15 cellular contexts compared by ENCODE assay signal in genomic region chr5:150256416-150257064, GRCh38. TPM values are rescaled to one million over a fixed set of nuclear protein-coding genes. Genes with fewer than 3 reads are reported as not detected.
DNase-seq lines count a peak whose midpoint lies in the region; ATAC-seq and TF ChIP-seq lines count a peak whose summit lies in the region.
"Had no signal": no experiment of that assay in that cellular context is flagged by ENCODE, and none has a peak within 500 bp of the region (broad histone marks: within the 10 kb centered on the region; RNA-seq: fewer than 3 reads in every experiment).

No MANE protein-coding gene starts in this region.

- TF ChIP-seq CTCF in HCT116 (IDR thresholded peaks at IDR 0.05 in 2 of 3, conservative IDR thresholded peaks at IDR 0.05 in 1 of 3; ENCODE audit: borderline replicate concordance in 1 of 3, insufficient read depth in 1 of 3, low read depth in 2 of 3, low read length in 2 of 3): peak; percentile 28 to 46 (median 33); a peak in 4 of 6 replicates
- peak in 1 of 2 experiments; percentile 44 for TF ChIP-seq CTCF in brain (conservative IDR thresholded peaks at IDR 0.05)
- TF ChIP-seq CTCF in upper lobe of left lung (IDR thresholded peaks at IDR 0.05): no peak
- TF ChIP-seq CTCF in gastroesophageal sphincter (IDR thresholded peaks at IDR 0.05): no peak

- H3K9me2 ChIP-seq in HCT116 (ENCODE audit: insufficient read depth): no peaks in the 10 kb centered on the region
- no peaks in the 10 kb centered on the region for H3K9me2 ChIP-seq in Karpas-422 (replicated peaks; ENCODE audit: insufficient read depth, low read length)

- H3K4me1 ChIP-seq in HCT116 (ENCODE audit: control insufficient read depth in 1 of 2, insufficient read depth in 2 of 2, low read length in 2 of 2) (peaks cover 0 to 4% of the 10 kb centered on the region in 2 experiments; a peak in 1 of 4 replicates), Karpas-422 (ENCODE audit: low read length) (peaks cover 4% of the 10 kb centered on the region; the same call in 1 of the 2 replicates), upper lobe of left lung (no peaks in the 10 kb centered on the region), gastroesophageal sphincter (peaks cover 0 to 9% (median 0%) of the 10 kb centered on the region in 3 donors)
- H3K4me1 ChIP-seq: uterus had no signal

- H3K4me1 Mint-ChIP-seq in brain: peaks cover 37% of the 10 kb centered on the region
- H3K4me1 Mint-ChIP-seq: immature natural killer cell had no signal

- CTCF ChIA-PET in HCT116 (lab: Charles Lee): no interaction called here

- DNase-seq in 8988T (peak; percentile 52), HCT116 (ENCODE audit: low read depth, low spot score) (no peak), left kidney (ENCODE audit: low read depth, low spot score) (peak; percentile 63), Karpas-422 (no peak), upper lobe of left lung (no peak)
- DNase-seq: activated CD4-positive, CD25-positive, alpha-beta regulatory T cell; activated naive CD8-positive, alpha-beta T cell treated with anti-CD3 and anti-CD28 coated beads, Interleukin-2, amount 10 ng/mL, durations not matched to agents 7 days and 5 days; DMS79 treated with DMSO at 0.1 percent for 48 hours; immature natural killer cell; NCI-H187 treated with DMSO at 0.1 percent for 48 hours; stimulated activated CD4-positive, alpha-beta T cell treated with anti-CD3 and anti-CD28 coated beads, Interleukin-2, amount 100 ng/mL, for 48 hours; uterus had no signal

- POLR2A ChIA-PET in HCT116 (lab: Charles Lee): no interaction called here

- H4K20me1 ChIP-seq in HCT116 (ENCODE audit: insufficient read depth) (no peaks in the 10 kb centered on the region), Karpas-422 (ENCODE audit: insufficient read depth, low read depth, low read length) (no peaks in the 10 kb centered on the region)

- TF ChIP-seq EP300 in upper lobe of left lung (IDR thresholded peaks at IDR 0.05): no peak
- TF ChIP-seq EP300 in gastroesophageal sphincter (IDR thresholded peaks at IDR 0.05): no peak

- H3K27me3 ChIP-seq in HCT116 (ENCODE audit: insufficient read depth, low read length): no peaks in the 10 kb centered on the region
- no peaks in the 10 kb centered on the region for H3K27me3 ChIP-seq in Karpas-422 (ENCODE audit: low read length)
- no peaks in the 10 kb centered on the region for H3K27me3 ChIP-seq in upper lobe of left lung
- H3K27me3 ChIP-seq in gastroesophageal sphincter: no peaks in the 10 kb centered on the region
- H3K27me3 ChIP-seq: uterus had no signal

- ATAC-seq in HCT116 (peak; percentile 70), HG03439 (IDR thresholded peaks at IDR 0.05; ENCODE audit: unreplicated experiment) (no peak), upper lobe of left lung (ENCODE audit: low FRiP score in 2 of 2) (no peak), gastroesophageal sphincter (no peak)

- TF ChIP-seq RAD21 in HCT116 (IDR thresholded peaks at IDR 0.05; ENCODE audit: low read depth): peak; percentile 40; the same call in 1 of the 2 replicates

- H3K9me3 ChIP-seq in HCT116 (ENCODE audit: control insufficient read depth in 1 of 2, insufficient read depth in 1 of 2, low read depth in 1 of 2, low read length in 2 of 2): no peaks in the 10 kb centered on the region
- H3K9me3 ChIP-seq in Karpas-422 (ENCODE audit: low read length): no peaks in the 10 kb centered on the region
- no peaks in the 10 kb centered on the region for H3K9me3 ChIP-seq in upper lobe of left lung
- no peaks in the 10 kb centered on the region for H3K9me3 ChIP-seq in gastroesophageal sphincter
- H3K9me3 ChIP-seq: uterus had no signal

- TF ChIP-seq POLR2A in HCT116 (IDR thresholded peaks at IDR 0.05; ENCODE audit: borderline replicate concordance, extremely low read depth, insufficient read depth, insufficient read length) (no peak), upper lobe of left lung (IDR thresholded peaks at IDR 0.05) (no peak), gastroesophageal sphincter (IDR thresholded peaks at IDR 0.05) (no peak)

- no TSS peak for BruUV-seq in HCT116 (replicated peaks; lab: Mats Ljungman, UMichigan)

- no peak overlapping the region for H3K4me3 ChIP-seq in HCT116 (replicated peaks in 1 of 2; ENCODE audit: low read depth in 1 of 2, low read length in 2 of 2)
- no peak overlapping the region for H3K4me3 ChIP-seq in Karpas-422 (ENCODE audit: low read length)
- no peak overlapping the region for H3K4me3 ChIP-seq in upper lobe of left lung
- no peak overlapping the region for H3K4me3 ChIP-seq in gastroesophageal sphincter
- H3K4me3 ChIP-seq: uterus had no signal

- RAD21 ChIA-PET in HCT116 (lab: Charles Lee; ENCODE audit: low non-redundant PET in 1 of 2, low total read pairs in 2 of 2, uncharacterized antibody in 2 of 2, unreplicated experiment in 2 of 2): no interaction called here

- peak overlapping the region in 3 of 5 experiments; percentile 77 to 88 (median 82) for H3K27ac Mint-ChIP-seq in brain
- H3K27ac Mint-ChIP-seq: activated naive CD8-positive, alpha-beta T cell treated with anti-CD3 and anti-CD28 coated beads, Interleukin-2, amount 10 ng/mL, durations not matched to agents 7 days and 5 days; immature natural killer cell had no signal

- no peaks in the 10 kb centered on the region for H3K9me3 Mint-ChIP-seq in brain
- H3K9me3 Mint-ChIP-seq: activated naive CD8-positive, alpha-beta T cell treated with anti-CD3 and anti-CD28 coated beads, Interleukin-2, amount 10 ng/mL, durations not matched to agents 7 days and 5 days; immature natural killer cell had no signal

- no peak overlapping the region for H3K9ac ChIP-seq in HCT116 (ENCODE audit: low read length)
- no peak overlapping the region for H3K9ac ChIP-seq in Karpas-422 (ENCODE audit: low read length)

- H3K36me3 ChIP-seq in HCT116 (ENCODE audit: control insufficient read depth in 1 of 2, insufficient read depth in 2 of 2, low read length in 2 of 2): no peaks in the 10 kb centered on the region
- H3K36me3 ChIP-seq in Karpas-422 (ENCODE audit: insufficient read depth, low read length): no peaks in the 10 kb centered on the region
- no peaks in the 10 kb centered on the region for H3K36me3 ChIP-seq in upper lobe of left lung
- H3K36me3 ChIP-seq in gastroesophageal sphincter: no peaks in the 10 kb centered on the region
- H3K36me3 ChIP-seq: uterus had no signal

- H3K27ac ChIP-seq in HCT116 (ENCODE audit: low read depth, low read length) (no peak overlapping the region), Karpas-422 (ENCODE audit: low read length) (no peak overlapping the region), upper lobe of left lung (no peak overlapping the region), gastroesophageal sphincter (no peak overlapping the region)
- H3K27ac ChIP-seq: uterus had no signal

- peak overlapping the region in 1 of 5 experiments; percentile 59 for H3K4me3 Mint-ChIP-seq in brain
- H3K4me3 Mint-ChIP-seq: activated naive CD8-positive, alpha-beta T cell treated with anti-CD3 and anti-CD28 coated beads, Interleukin-2, amount 10 ng/mL, durations not matched to agents 7 days and 5 days; immature natural killer cell had no signal

- no peaks in the 10 kb centered on the region for H3K27me3 Mint-ChIP-seq in brain
- H3K27me3 Mint-ChIP-seq: activated naive CD8-positive, alpha-beta T cell treated with anti-CD3 and anti-CD28 coated beads, Interleukin-2, amount 10 ng/mL, durations not matched to agents 7 days and 5 days had no signal

- H3K4me2 ChIP-seq in HCT116 (ENCODE audit: low read length) (no peak overlapping the region), Karpas-422 (ENCODE audit: low read depth, low read length, poor library complexity, severe bottlenecking) (no peak overlapping the region)

- H3K79me2 ChIP-seq in HCT116 (ENCODE audit: insufficient read depth, low read length) (no peaks in the 10 kb centered on the region), Karpas-422 (ENCODE audit: low read length) (no peaks in the 10 kb centered on the region)

- no peaks in the 10 kb centered on the region for H3K36me3 Mint-ChIP-seq in brain
- H3K36me3 Mint-ChIP-seq: activated naive CD8-positive, alpha-beta T cell treated with anti-CD3 and anti-CD28 coated beads, Interleukin-2, amount 10 ng/mL, durations not matched to agents 7 days and 5 days; immature natural killer cell had no signal

- intact Hi-C loops in HCT116 (cut with micrococcal nuclease): no loop called here

- no peak overlapping the region for H2AFZ ChIP-seq in HCT116 (ENCODE audit: low read depth, low read length, poor library complexity, severe bottlenecking)
- H2AFZ ChIP-seq in Karpas-422 (ENCODE audit: low read length): no peak overlapping the region

- WGBS in upper lobe of left lung, 2 donors: 85 to 86% methylated on average over 6 to 12 of the region's 12 CpGs
- 79 to 88% methylated on average over 1 to 5 of the region's 12 CpGs for WGBS in gastroesophageal sphincter (ENCODE audit: low coverage in 1 of 2), 2 donors

TF ChIP-seq in HCT116, 20 proteins besides CTCF, POLR2A, EP300 and RAD21:
- TF ChIP-seq ZFX (IDR thresholded peaks at IDR 0.05) (no peak), EZH2 (IDR thresholded peaks at IDR 0.05) (no peak), CEBPB (IDR thresholded peaks at IDR 0.05; ENCODE audit: low read depth) (no peak), EGR1 (IDR thresholded peaks at IDR 0.05; ENCODE audit: low read depth) (no peak), CBX3 (IDR thresholded peaks at IDR 0.05; ENCODE audit: low read depth) (no peak), ATF3 (IDR thresholded peaks at IDR 0.05) (no peak)

RNA-seq across cellular contexts. Expression of gene CAMK2A, which starts 33.0 kb away (rescaled TPM):
- total RNA-seq in HCT116 (2021; ENCODE audit: unreplicated experiment): not detected
- polyA plus RNA-seq in HCT116 (2012): not detected in 2 replicates
- polyA plus RNA-seq in brain (ENCODE audit: insufficient read depth, low read depth, low replicate concordance): 116 TPM
- not detected in 2 replicates for total RNA-seq in Karpas-422 (2014; rRNA removed; shearing (Covaris generic); ENCODE audit: low replicate concordance)
- total RNA-seq in upper lobe of left lung: 1 to 10 TPM in 4 of 6 donors, under 1 TPM in 1, not detected in 1; 0.29 to 2.4 (median 1.8) TPM
- 1 to 10 TPM; 1.4 to 6.9 (median 3.6) TPM for total RNA-seq in gastroesophageal sphincter
- total RNA-seq: activated naive CD8-positive, alpha-beta T cell treated with anti-CD3 and anti-CD28 coated beads, Interleukin-2, amount 10 ng/mL, durations not matched to agents 7 days and 5 days had no signal
- polyA plus RNA-seq: immature natural killer cell had no signal

RNA-seq across cellular contexts. Expression of gene ARSI, which starts 46.2 kb away (rescaled TPM):
- total RNA-seq in HCT116 (2021; ENCODE audit: unreplicated experiment): 0.07 TPM
- polyA plus RNA-seq in HCT116 (2012): 0.04 and 0.05 TPM in 2 replicates
- polyA plus RNA-seq in brain (ENCODE audit: insufficient read depth, low read depth, low replicate concordance): 1.2 TPM
- not detected in 2 replicates for total RNA-seq in Karpas-422 (2014; rRNA removed; shearing (Covaris generic); ENCODE audit: low replicate concordance)
- 1 to 10 TPM in 5 of 6 donors, under 1 TPM in 1; 0.78 to 6.3 (median 2.8) TPM for total RNA-seq in upper lobe of left lung
- total RNA-seq in gastroesophageal sphincter: 10 to 100 TPM in 1 of 4 donors, 1 to 10 TPM in 3; 3.1 to 11.6 (median 6.8) TPM
- total RNA-seq: activated naive CD8-positive, alpha-beta T cell treated with anti-CD3 and anti-CD28 coated beads, Interleukin-2, amount 10 ng/mL, durations not matched to agents 7 days and 5 days had no signal
- polyA plus RNA-seq: immature natural killer cell had no signal

Comparison
In these comparisons a context has a peak if more than half of its experiments do, and no peak if none do; other contexts are left out.
1. DNase-seq: peak in 8988T (single experiment) and left kidney (single experiment); none in HCT116 (single experiment), Karpas-422 (single experiment) and upper lobe of left lung (0 of 2).
2. CTCF ChIP-seq: peak in HCT116 (3 of 3); none in upper lobe of left lung (0 of 6) and gastroesophageal sphincter (0 of 4).